In the genomic region with DNA sequence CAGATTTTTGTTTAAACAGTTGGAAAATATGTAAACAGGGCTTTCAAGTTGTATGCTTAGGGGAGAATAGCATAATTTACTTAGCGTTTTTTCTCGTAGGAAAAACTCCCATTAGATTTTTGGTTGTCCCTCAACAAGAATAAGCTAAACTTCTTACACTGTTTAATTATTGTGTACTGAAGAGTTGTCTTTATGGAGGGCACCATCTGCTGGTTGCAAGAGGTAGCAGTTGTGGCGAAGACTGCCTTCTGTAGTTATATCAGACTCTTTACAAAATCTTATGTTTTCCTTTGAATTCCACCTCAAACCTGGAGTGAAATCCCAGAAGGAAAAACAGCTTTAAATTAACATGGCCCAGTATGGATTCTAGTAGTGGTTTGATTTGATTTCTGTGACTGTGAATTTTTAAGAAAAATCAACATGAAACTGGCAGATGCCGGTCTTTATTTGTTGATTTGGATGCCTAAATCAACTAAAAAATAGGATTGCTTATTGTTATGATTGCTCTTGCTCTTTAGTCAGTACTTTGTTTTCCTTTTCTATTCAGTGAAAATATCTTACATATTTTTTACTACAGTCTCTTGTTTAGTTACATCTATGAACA, we compare ENCODE assay signal across 8 cellular contexts. TPM values are rescaled to one million over a fixed set of nuclear protein-coding genes. Genes with fewer than 3 reads are reported as not detected.
DNase-seq lines count a peak whose midpoint lies in the region; ATAC-seq and TF ChIP-seq lines count a peak whose summit lies in the region.

No MANE protein-coding gene starts in this region.

- H3K4me3 Mint-ChIP-seq in T-helper 2 cell treated with Interferon-gamma antibody and Interleukin-4, amounts not matched to agents 5 μg/mL and 100 μg/mL, for 36 hours: no peak overlapping the region
- no peak overlapping the region for H3K4me3 Mint-ChIP-seq in activated naive CD4-positive, alpha-beta T cell treated with anti-CD3 and anti-CD28 coated beads, Interleukin-2, amount 10 ng/mL, durations not matched to agents 7 days and 5 days

- H3K36me3 Mint-ChIP-seq in T-helper 2 cell treated with Interferon-gamma antibody and Interleukin-4, amounts not matched to agents 5 μg/mL and 100 μg/mL, for 36 hours (ENCODE audit: low read depth): peaks cover 1% of the 10 kb centered on the region
- H3K36me3 Mint-ChIP-seq in activated naive CD4-positive, alpha-beta T cell treated with anti-CD3 and anti-CD28 coated beads, Interleukin-2, amount 10 ng/mL, durations not matched to agents 7 days and 5 days: no peaks in the 10 kb centered on the region

- ATAC-seq in HG03135 (IDR thresholded peaks at IDR 0.05; ENCODE audit: unreplicated experiment) (peak; percentile 73), GM18505 (IDR thresholded peaks at IDR 0.05; ENCODE audit: unreplicated experiment) (no peak)

- no peaks in the 10 kb centered on the region for H3K9me3 Mint-ChIP-seq in T-helper 2 cell treated with Interferon-gamma antibody and Interleukin-4, amounts not matched to agents 5 μg/mL and 100 μg/mL, for 36 hours
- H3K9me3 Mint-ChIP-seq in activated naive CD4-positive, alpha-beta T cell treated with anti-CD3 and anti-CD28 coated beads, Interleukin-2, amount 10 ng/mL, durations not matched to agents 7 days and 5 days: no peaks in the 10 kb centered on the region

- H3K27me3 Mint-ChIP-seq in T-helper 2 cell treated with Interferon-gamma antibody and Interleukin-4, amounts not matched to agents 5 μg/mL and 100 μg/mL, for 36 hours (ENCODE audit: low read depth): no peaks in the 10 kb centered on the region
- no peaks in the 10 kb centered on the region for H3K27me3 Mint-ChIP-seq in activated naive CD4-positive, alpha-beta T cell treated with anti-CD3 and anti-CD28 coated beads, Interleukin-2, amount 10 ng/mL, durations not matched to agents 7 days and 5 days

- intact Hi-C loops in posterior cingulate gyrus (cut with DNase I): loop anchor here (1.0 to 10.0 kb wide), 2 partner anchors 52 to 655 kb away; no protein-coding TSS in a partner anchor

- H3K27ac Mint-ChIP-seq in T-helper 2 cell treated with Interferon-gamma antibody and Interleukin-4, amounts not matched to agents 5 μg/mL and 100 μg/mL, for 36 hours: no peak overlapping the region
- H3K27ac Mint-ChIP-seq in activated naive CD4-positive, alpha-beta T cell treated with anti-CD3 and anti-CD28 coated beads, Interleukin-2, amount 10 ng/mL, durations not matched to agents 7 days and 5 days: no peak overlapping the region

- CTCF ChIA-PET in activated naive CD4-positive, alpha-beta T cell treated with anti-CD3 and anti-CD28 coated beads, Interleukin-2, amount 10 ng/mL, durations not matched to agents 7 days and 5 days (lab: Charles Lee): interaction anchor here (1.0 to 2.4 kb wide), 8 partner anchors 11 to 171 kb away, joined by 3 to 17 read pairs (median 5); a partner anchor contains a TSS

- no peak for TF ChIP-seq POLR2A in GM18505 (IDR thresholded peaks at IDR 0.05; ENCODE audit: borderline replicate concordance, extremely low read depth, insufficient read depth, insufficient read length)

- H3K4me1 Mint-ChIP-seq in T-helper 2 cell treated with Interferon-gamma antibody and Interleukin-4, amounts not matched to agents 5 μg/mL and 100 μg/mL, for 36 hours (ENCODE audit: low read depth): peaks cover 31% of the 10 kb centered on the region
- peaks cover 19% of the 10 kb centered on the region for H3K4me1 Mint-ChIP-seq in activated naive CD4-positive, alpha-beta T cell treated with anti-CD3 and anti-CD28 coated beads, Interleukin-2, amount 10 ng/mL, durations not matched to agents 7 days and 5 days

- DNase-seq in T-helper 2 cell (peak in 4 of 5 experiments; percentile 14 to 72 (median 32)), OCI-M1 (lab: John Stamatoyannopoulos, UW) (peak; percentile 71), glomerular endothelial cell (ENCODE audit: extremely low read depth, low read depth, low spot score) (peak; percentile 42), posterior cingulate gyrus (peak in 6 of 10 donors; percentile 32 to 90 (median 58))
- no peak for DNase-seq in T-helper 2 cell treated with Interferon-gamma antibody and Interleukin-4, amounts not matched to agents 5 μg/mL and 100 μg/mL, for 36 hours (ENCODE audit: low spot score)
- DNase-seq in activated naive CD4-positive, alpha-beta T cell treated with anti-CD3 and anti-CD28 coated beads, Interleukin-2, amount 10 ng/mL, durations not matched to agents 7 days and 5 days: peak; percentile 62

RNA-seq across cellular contexts. Expression of a gene that starts 53.4 kb away (rescaled TPM):
- 21.8 and 26.4 TPM in 2 replicates for total RNA-seq in glomerular endothelial cell
